Comparison of ENCODE assay signal across 8 cellular contexts in the genomic region with DNA sequence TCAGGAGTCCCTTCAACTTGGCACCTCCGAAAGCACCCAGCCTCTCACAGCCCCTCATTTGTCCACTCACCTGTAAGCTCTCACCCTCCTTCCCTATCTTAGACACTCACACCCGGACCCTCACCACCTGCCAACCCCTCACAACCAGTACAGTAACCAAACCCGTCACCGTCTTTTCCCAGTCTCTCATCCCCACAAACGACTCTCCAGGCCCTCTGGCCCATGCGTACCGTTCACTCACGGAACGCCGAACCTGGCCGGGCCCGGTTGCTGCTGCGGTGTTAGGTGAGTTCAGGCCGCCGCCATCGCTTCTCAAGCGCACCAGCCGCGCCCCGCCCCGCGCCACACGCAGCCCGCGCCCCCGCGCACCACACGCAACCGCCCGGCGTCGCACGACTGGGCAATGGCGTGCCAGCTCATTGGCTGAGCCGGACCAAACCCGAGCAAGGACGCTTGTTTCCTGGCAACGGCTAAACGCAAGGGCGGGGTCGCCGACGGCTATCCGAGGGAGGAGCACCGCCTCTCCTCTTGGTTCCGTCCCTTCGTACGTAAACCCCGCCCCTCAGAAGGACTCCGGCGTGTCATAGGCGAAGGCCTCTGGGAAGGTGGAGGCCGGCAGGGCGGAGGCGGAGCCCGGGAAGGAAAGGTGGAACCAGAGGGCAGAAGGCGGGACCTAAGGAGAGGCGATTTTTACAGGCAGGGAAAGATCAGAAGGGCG. TPM values are rescaled to one million over a fixed set of nuclear protein-coding genes. Genes with fewer than 3 reads are reported as not detected.
A peak's percentile ranks its signal among the peaks of the same experiment; 100 is the strongest.
DNase-seq lines count a peak whose midpoint lies in the region; ATAC-seq and TF ChIP-seq lines count a peak whose summit lies in the region.

A gene (minus strand): TSS at position 323 of the 718 bp plus-strand sequence. CDS start 10,120 bp downstream, outside the sequence.

- H3K4me1 ChIP-seq in BLaER1 treated with 17β-estradiol and CSF1 and Interleukin-3, amounts not matched to agents 10 nM and 100 nM = peaks cover 14 to 52% (median 19%) of the 10 kb centered on the region in 10 experiments
- H3K4me1 ChIP-seq in left lung = peaks cover 0 to 51% of the 10 kb centered on the region in 2 donors

- no peaks in the 10 kb centered on the region for H3K27me3 ChIP-seq in BLaER1 treated with 17β-estradiol and CSF1 and Interleukin-3, amounts not matched to agents 10 nM and 100 nM
- H3K27me3 ChIP-seq in left lung = no peaks in the 10 kb centered on the region

- H4K20me1 ChIP-seq in BLaER1 treated with 17β-estradiol and CSF1 and Interleukin-3, amounts not matched to agents 10 nM and 100 nM = peaks cover 0 to 33% (median 1%) of the 10 kb centered on the region in 11 experiments; a peak in 6 of 22 replicates

- H3K4me2 ChIP-seq in BLaER1 treated with 17β-estradiol and CSF1 and Interleukin-3, amounts not matched to agents 10 nM and 100 nM = peak within 1 kb of the TSS; percentile 88 to 99 (median 96)

- DNase-seq in NCI-H748 treated with DMSO at 0.1 percent for 48 hours (lab: John Stamatoyannopoulos, UW) (peak; percentile 99), dermis blood vessel endothelial cell (peak; percentile 100), left lung (peak; percentile 100)
- DNase-seq in activated CD4-positive, alpha-beta T cell treated with anti-CD3 and anti-CD28 coated beads, Interleukin-2, amount 50 U/mL, for 4 hours = peak; percentile 98 to 99
- DNase-seq in stimulated activated CD4-positive, alpha-beta T cell treated with anti-CD3 and anti-CD28 coated beads, Interleukin-4, amount 100 ng/mL, for 1 hour = peak; percentile 98

- peak within 1 kb of the TSS; percentile 61 to 81 (median 73) for H3K27ac ChIP-seq in BLaER1 treated with 17β-estradiol and CSF1 and Interleukin-3, amounts not matched to agents 10 nM and 100 nM
- peak within 1 kb of the TSS; percentile 84 to 87 for H3K27ac ChIP-seq in left lung

- TF ChIP-seq CTCF in left lung (IDR thresholded peaks at IDR 0.05) = peak in 1 of 2 donors; percentile 33

- peaks cover 0 to 2% (median 0%) of the 10 kb centered on the region in 11 experiments; a peak in 4 of 22 replicates for H3K9me3 ChIP-seq in BLaER1 treated with 17β-estradiol and CSF1 and Interleukin-3, amounts not matched to agents 10 nM and 100 nM (replicated peaks in 1 of 11)
- no peaks in the 10 kb centered on the region for H3K9me3 ChIP-seq in left lung

- H3K9ac ChIP-seq in BLaER1 treated with 17β-estradiol and CSF1 and Interleukin-3, amounts not matched to agents 10 nM and 100 nM = peak within 1 kb of the TSS; percentile 78 to 88 (median 83)

- ATAC-seq in GM19372 (IDR thresholded peaks at IDR 0.05; ENCODE audit: low read depth, unreplicated experiment) = peak; percentile 89
- peak; percentile 92 for ATAC-seq in HG03558 (IDR thresholded peaks at IDR 0.05; ENCODE audit: extremely low read depth, unreplicated experiment)
- ATAC-seq in left lung = peak; percentile 96

- peak within 1 kb of the TSS; percentile 73 to 96 (median 86) for H3K4me3 ChIP-seq in BLaER1 treated with 17β-estradiol and CSF1 and Interleukin-3, amounts not matched to agents 10 nM and 100 nM
- peak within 1 kb of the TSS; percentile 64 to 88 for H3K4me3 ChIP-seq in left lung

- intact Hi-C loops in left lung (cut with DNase I) = no loop called here

- peaks cover 0 to 10% (median 0%) of the 10 kb centered on the region in 11 experiments; a peak in 1 of 22 replicates for H3K36me3 ChIP-seq in BLaER1 treated with 17β-estradiol and CSF1 and Interleukin-3, amounts not matched to agents 10 nM and 100 nM
- no peaks in the 10 kb centered on the region for H3K36me3 ChIP-seq in left lung

RNA-seq across cellular contexts. Expression of the gene that starts here (rescaled TPM):
- total RNA-seq in dermis blood vessel endothelial cell (9.5 and 15.1 TPM in 2 replicates), left lung (10 to 100 TPM; 34.9 to 43.0 TPM)

Comparison
In these comparisons a context has a peak if more than half of its experiments do, and no peak if none do; other contexts are left out.
1. Peak in every context shown above with its lines: DNase-seq, ATAC-seq, H3K4me3 ChIP-seq and H3K27ac ChIP-seq.